ENCODE assay signal across 11 cellular contexts in genomic region chr2:237165405-237166276, GRCh38.
DNase-seq lines count a peak whose midpoint lies in the region; ATAC-seq and TF ChIP-seq lines count a peak whose summit lies in the region.
"Had no signal": no experiment of that assay in that cellular context is flagged by ENCODE, and none has a peak within 500 bp of the region (broad histone marks: within the 10 kb centered on the region; RNA-seq: fewer than 3 reads in every experiment).

No MANE protein-coding gene starts in this region.

- H3K4me3 Mint-ChIP-seq in nephron: no peak overlapping the region

- no peak overlapping the region for H3K27ac Mint-ChIP-seq in nephron

- WGBS in IMR-90 (ENCODE audit: extremely low coverage in 2 of 2, insufficient read length in 1 of 2), 2 experiments: 92% methylated on average over 4 of the region's 5 CpGs; no CpG with 5 or more reads in 1 of the 2 experiments
- WGBS in neuronal stem cell (ENCODE audit: extremely low coverage in 2 of 2, insufficient read length in 2 of 2, insufficient replicate concordance in 1 of 2), 2 donors: no CpG with 5 or more reads among the region's 5 CpGs

- H2BK20ac ChIP-seq in IMR-90 (ENCODE audit: low read depth, low read length): peak overlapping the region; percentile 97

- peak; percentile 61 for TF ChIP-seq CTCF in IMR-90 (conservative IDR thresholded peaks at IDR 0.05; ENCODE audit: low read depth, low read length)
- peak in 2 of 3 experiments; percentile 21 to 40 for TF ChIP-seq CTCF in nephron (IDR thresholded peaks at IDR 0.05; ENCODE audit: unreplicated experiment in 3 of 3)
- TF ChIP-seq CTCF in Peyer's patch (IDR thresholded peaks at IDR 0.05): peak in 2 of 6 experiments; percentile 28 to 31

- H3K27me3 ChIP-seq in IMR-90 (ENCODE audit: control insufficient read depth, insufficient read depth, low read length) (no peaks in the 10 kb centered on the region), Peyer's patch (no peaks in the 10 kb centered on the region), neuronal stem cell (ENCODE audit: control insufficient read depth in 3 of 3, insufficient read depth in 3 of 3, low read depth in 1 of 3, low read length in 3 of 3) (peaks cover 0 to 6% (median 0%) of the 10 kb centered on the region in 3 experiments)

- in situ Hi-C loops in IMR-90 (cut with MboI; ENCODE audit: low sequenced_read_pairs): loop anchor here (10.0 kb wide), 1 partner anchor 159 kb away; no protein-coding TSS in a partner anchor
- in situ Hi-C loops in T47D (cut with HindIII; ENCODE audit: low pct_unique_long_range_greater_than_20kb, low sequenced_read_pairs): no loop called here

- peak; percentile 63 for DNase-seq in EH (ENCODE audit: low read depth)
- peak; percentile 69 for DNase-seq in IMR-90
- DNase-seq in T47D (ENCODE audit: low read depth in 1 of 2, low spot score in 1 of 2): peak; percentile 6 to 59
- DNase-seq in NCI-H510A treated with DMSO at 0.1 percent for 48 hours (lab: John Stamatoyannopoulos, UW): no peak
- no peak for DNase-seq in Peyer's patch
- no peak for DNase-seq in CD1c-positive myeloid dendritic cell (ENCODE audit: extremely low spot score)
- no peak for DNase-seq in neuronal stem cell (ENCODE audit: low spot score)
- DNase-seq: anterior cingulate cortex had no signal

- H2AFZ ChIP-seq in IMR-90 (replicated peaks; ENCODE audit: low read length, poor library complexity): peak overlapping the region; percentile 7
- H2AFZ ChIP-seq in neuronal stem cell (ENCODE audit: low read length): no peak overlapping the region

- H3K36me3 Mint-ChIP-seq in nephron (ENCODE audit: low read depth): no peaks in the 10 kb centered on the region

- peak overlapping the region; percentile 82 for H2BK120ac ChIP-seq in IMR-90 (ENCODE audit: low read depth, low read length)
- no peak overlapping the region for H2BK120ac ChIP-seq in neuronal stem cell (ENCODE audit: low read depth, low read length)

- CTCF ChIA-PET in IMR-90 (lab: Yijun Ruan, JAX): interaction anchor here (0.6 to 2.1 kb wide), 16 partner anchors 10 to 406 kb away, joined by 3 to 9 read pairs (median 4); no protein-coding TSS in a partner anchor

- TF ChIP-seq RAD21 in IMR-90 (IDR thresholded peaks at IDR 0.05; ENCODE audit: low read length): peak; percentile 76

- peaks cover 4% of the 10 kb centered on the region; the same call in 1 of the 2 replicates for H3K9me1 ChIP-seq in IMR-90 (ENCODE audit: insufficient read depth, low read length)

- dilution Hi-C loops in IMR-90 (cut with HindIII; ENCODE audit: low sequenced_read_pairs, unreplicated experiment): no loop called here

- H4K91ac ChIP-seq in IMR-90 (ENCODE audit: insufficient read depth, low read depth, low read length) (peak overlapping the region; percentile 87), neuronal stem cell (ENCODE audit: low read depth, low read length, poor library complexity) (no peak overlapping the region)

- H3K9me3 Mint-ChIP-seq in nephron: peaks cover 31% of the 10 kb centered on the region

- H2BK15ac ChIP-seq in IMR-90 (ENCODE audit: low read depth, low read length): peak overlapping the region; percentile 66; the same call in 2 of the 3 replicates
- no peak overlapping the region for H2BK15ac ChIP-seq in neuronal stem cell (ENCODE audit: low read length)

- H3K27ac ChIP-seq in IMR-90 (ENCODE audit: insufficient read depth, low read length) (peak overlapping the region; percentile 15; the same call in 1 of the 2 replicates), Peyer's patch (peak overlapping the region in 1 of 4 donors; percentile 46), neuronal stem cell (replicated peaks; ENCODE audit: low read length) (no peak overlapping the region)
- H3K27ac ChIP-seq: neutrophil, thoracic aorta had no signal

- peaks cover 0 to 31% of the 10 kb centered on the region in 2 experiments; a peak in 3 of 4 replicates for H3K79me1 ChIP-seq in IMR-90 (ENCODE audit: low read depth in 1 of 2, low read length in 2 of 2)
- H3K79me1 ChIP-seq in neuronal stem cell (ENCODE audit: low read depth, low read length): no peaks in the 10 kb centered on the region

- TF ChIP-seq POLR2A in IMR-90 (IDR thresholded peaks at IDR 0.05; ENCODE audit: low read depth, low read length) (no peak), Peyer's patch (IDR thresholded peaks at IDR 0.05) (no peak)

- H3K23ac ChIP-seq in IMR-90 (ENCODE audit: low read depth, low read length) (0 out of 2 replicates have a peak overlapping the region, but pooled peaks have one; percentile 35), neuronal stem cell (ENCODE audit: low read depth, low read length, poor library complexity) (no peak overlapping the region)

- no TSS peak for BruUV-seq in IMR-90 (replicated peaks; lab: Mats Ljungman, UMichigan)

- H3K27me3 Mint-ChIP-seq in nephron (ENCODE audit: low read depth): peaks cover 5% of the 10 kb centered on the region

- H2BK5ac ChIP-seq in IMR-90 (ENCODE audit: low read depth, low read length, poor library complexity, severe bottlenecking) (peak overlapping the region; percentile 57), neuronal stem cell (ENCODE audit: low read length) (no peak overlapping the region)

- intact Hi-C loops in IMR-90 (cut with micrococcal nuclease): loop anchor here (2.0 kb wide), 1 partner anchor 155 kb away; no protein-coding TSS in a partner anchor

- no peak overlapping the region for H2BK12ac ChIP-seq in neuronal stem cell (ENCODE audit: low read length)

- H3K4me1 ChIP-seq in IMR-90 (ENCODE audit: control insufficient read depth, insufficient read depth, low read length) (peaks cover 12% of the 10 kb centered on the region), Peyer's patch (no peaks in the 10 kb centered on the region), neuronal stem cell (ENCODE audit: control insufficient read depth in 2 of 2, insufficient read depth in 1 of 2, low read depth in 1 of 2, low read length in 2 of 2) (no peaks in the 10 kb centered on the region)

- H3K36me3 ChIP-seq in IMR-90 (ENCODE audit: control insufficient read depth, insufficient read depth, low read length) (no peaks in the 10 kb centered on the region), Peyer's patch (no peaks in the 10 kb centered on the region), neuronal stem cell (replicated peaks in 1 of 2; ENCODE audit: control insufficient read depth in 2 of 2, insufficient read depth in 2 of 2, low read length in 2 of 2) (no peaks in the 10 kb centered on the region)
- H3K36me3 ChIP-seq: neutrophil, thoracic aorta had no signal

- ATAC-seq in IMR-90 (ENCODE audit: low read depth): peak; percentile 63

- no peak overlapping the region for H3K4me2 ChIP-seq in IMR-90 (ENCODE audit: low read depth, low read length)
- no peak overlapping the region for H3K4me2 ChIP-seq in neuronal stem cell (ENCODE audit: insufficient read depth, low read length, poor library complexity, severe bottlenecking)

- H3K9me3 ChIP-seq in IMR-90 (ENCODE audit: control insufficient read depth, insufficient read depth, low read length) (peaks cover 2% of the 10 kb centered on the region; the same call in 1 of the 2 replicates), Peyer's patch (no peaks in the 10 kb centered on the region), neuronal stem cell (replicated peaks in 1 of 2; ENCODE audit: control insufficient read depth in 2 of 2, insufficient read depth in 1 of 2, low read depth in 1 of 2, low read length in 2 of 2) (peaks cover 0 to 3% of the 10 kb centered on the region in 2 donors)
- H3K9me3 ChIP-seq: neutrophil, thoracic aorta had no signal

- H3K4ac ChIP-seq in IMR-90 (ENCODE audit: low read depth, low read length) (peak overlapping the region; percentile 92), neuronal stem cell (ENCODE audit: low read length) (no peak overlapping the region)

- peak overlapping the region; percentile 0 for H2AK9ac ChIP-seq in IMR-90 (replicated peaks; ENCODE audit: low read depth, low read length, poor library complexity)

- H3K9ac ChIP-seq in IMR-90 (ENCODE audit: low read depth, low read length) (0 out of 2 replicates have a peak overlapping the region, but pooled peaks have one; percentile 16), neuronal stem cell (ENCODE audit: low read depth, low read length, poor library complexity) (no peak overlapping the region)

- H3K56ac ChIP-seq in IMR-90 (ENCODE audit: extremely low read depth, insufficient read depth, low read length): no peak overlapping the region

- no peaks in the 10 kb centered on the region for H4K20me1 ChIP-seq in IMR-90 (ENCODE audit: insufficient read depth, low read length)

- H2AK5ac ChIP-seq in IMR-90 (ENCODE audit: low read depth, low read length) (peak overlapping the region; percentile 82), neuronal stem cell (ENCODE audit: low read depth, low read length) (no peak overlapping the region)

- no peak overlapping the region for H3K4me3 ChIP-seq in IMR-90 (ENCODE audit: insufficient read depth, low read depth, low read length)
- H3K4me3 ChIP-seq in Peyer's patch: no peak overlapping the region
- no peak overlapping the region for H3K4me3 ChIP-seq in neuronal stem cell (ENCODE audit: low read length in 2 of 2)
- H3K4me3 ChIP-seq: thoracic aorta had no signal

- H3K4me1 Mint-ChIP-seq in nephron: peaks cover 24% of the 10 kb centered on the region

- H3K18ac ChIP-seq in IMR-90 (ENCODE audit: low read depth, low read length): peak overlapping the region; percentile 80
- H3K18ac ChIP-seq in neuronal stem cell (ENCODE audit: low read length): no peak overlapping the region

- H3K14ac ChIP-seq in IMR-90 (replicated peaks; ENCODE audit: low read depth, low read length) (peak overlapping the region; percentile 73), neuronal stem cell (ENCODE audit: low read length) (no peak overlapping the region)

- H4K5ac ChIP-seq in IMR-90 (ENCODE audit: low read depth, low read length): peak overlapping the region; percentile 41

- POLR2A ChIA-PET in IMR-90 (lab: Charles Lee; ENCODE audit: unreplicated experiment): interaction anchor here (0.6 to 1.3 kb wide), 3 partner anchors 92 to 114 kb away, joined by 3 to 5 read pairs (median 3); no protein-coding TSS in a partner anchor

- H4K8ac ChIP-seq in IMR-90 (ENCODE audit: low read depth in 2 of 2, low read length in 2 of 2) (peak overlapping the region; percentile 3 to 76; a peak in 3 of 4 replicates), neuronal stem cell (ENCODE audit: low read depth, low read length) (no peak overlapping the region)

TF ChIP-seq in IMR-90, 13 proteins besides CTCF, POLR2A, EP300 and RAD21:
- TF ChIP-seq RCOR1 (IDR thresholded peaks at IDR 0.05; ENCODE audit: insufficient replicate concordance, low read length): no peak
- TF ChIP-seq SMC3 (IDR thresholded peaks at IDR 0.05; ENCODE audit: low read depth, low read length): peak; percentile 64

Comparison
In these comparisons a context has a peak if more than half of its experiments do, and no peak if none do; other contexts are left out.
1. DNase-seq: peak in EH (single experiment), IMR-90 (single experiment) and T47D (2 of 2); none in NCI-H510A treated with DMSO at 0.1 percent for 48 hours (single experiment), Peyer's patch (0 of 3), CD1c-positive myeloid dendritic cell (single experiment) and neuronal stem cell (single experiment).